5 cellular contexts compared by ENCODE assay signal in genomic region chr1:230767859-230768612, GRCh38. TPM values are rescaled to one million over a fixed set of nuclear protein-coding genes. Genes with fewer than 3 reads are reported as not detected.
"Had no signal": no experiment of that assay in that cellular context is flagged by ENCODE, and none has a peak within 500 bp of the region (broad histone marks: within the 10 kb centered on the region; RNA-seq: fewer than 3 reads in every experiment).

No MANE protein-coding gene starts in this region.

RNA-seq across cellular contexts. Expression of gene CAPN9, which starts 20.8 kb away (rescaled TPM):
- total RNA-seq: GM23248, HFFc6 had no signal
- polyA plus RNA-seq: GM23248, GM23338 had no signal

RNA-seq across cellular contexts. Expression of gene AGT, which starts 54.1 kb away (rescaled TPM):
- total RNA-seq: GM23248, GM23338, H1, H9 had no signal
- polyA plus RNA-seq: GM23248 had no signal
